Comparison of ENCODE assay signal across 10 cellular contexts in the genomic region with DNA sequence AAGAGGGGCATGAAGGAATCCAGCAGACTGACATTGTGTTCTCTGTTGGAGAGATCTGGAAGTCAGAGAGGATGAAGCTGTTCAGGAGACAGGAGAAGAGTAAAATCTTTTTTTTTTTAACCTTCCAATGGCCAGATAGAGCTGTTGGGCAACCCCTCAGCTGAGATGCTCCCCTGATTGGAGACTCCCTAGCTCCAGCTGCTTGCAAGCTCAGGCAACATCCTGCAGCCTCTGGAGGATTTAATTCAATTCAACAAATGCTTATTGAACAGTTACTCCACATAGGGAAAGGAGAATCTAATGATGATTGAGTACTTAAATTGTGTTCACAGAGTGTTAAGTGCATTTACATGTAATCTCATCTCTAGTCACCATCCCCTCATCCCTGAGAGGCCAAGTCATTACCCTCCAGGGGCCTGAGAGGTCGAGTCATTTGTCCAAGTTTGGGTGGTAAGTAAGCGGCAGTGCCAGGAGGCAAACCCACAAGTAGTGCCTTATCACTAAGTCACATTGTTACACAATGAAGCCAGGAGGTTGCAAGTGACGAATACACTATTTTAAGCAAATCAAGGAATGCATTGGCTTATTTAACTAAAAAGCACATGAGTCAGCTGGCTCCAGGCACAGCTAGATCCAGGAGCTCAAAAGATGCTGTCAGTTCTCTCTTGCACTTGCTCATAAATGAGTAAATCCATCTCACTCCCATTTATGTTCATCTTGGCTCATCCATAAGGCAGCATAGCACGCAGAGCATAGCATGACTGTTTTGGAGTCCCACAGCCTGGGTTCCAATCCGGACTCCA.
DNase-seq lines count a peak whose midpoint lies in the region; TF ChIP-seq lines count a peak whose summit lies in the region.
"Had no signal": no experiment of that assay in that cellular context is flagged by ENCODE, and none has a peak within 500 bp of the region (broad histone marks: within the 10 kb centered on the region; RNA-seq: fewer than 3 reads in every experiment).

No MANE protein-coding gene starts in this region.

- peak overlapping the region; percentile 17 for H3K4me3 Mint-ChIP-seq in type B pancreatic cell
- H3K4me3 Mint-ChIP-seq in endothelial cell (ENCODE audit: unreplicated experiment), result no peak overlapping the region
- H3K4me3 Mint-ChIP-seq: activated B cell treated with CpG ODN at 0.5 μM for 24 hours had no signal

- H3K9me3 Mint-ChIP-seq in type B pancreatic cell (no peaks in the 10 kb centered on the region), endothelial cell (ENCODE audit: unreplicated experiment) (no peaks in the 10 kb centered on the region)
- H3K9me3 Mint-ChIP-seq: activated B cell treated with CpG ODN at 0.5 μM for 24 hours had no signal

- H3K36me3 Mint-ChIP-seq in type B pancreatic cell (no peaks in the 10 kb centered on the region), endothelial cell (ENCODE audit: low read depth, unreplicated experiment) (peaks cover 4% of the 10 kb centered on the region)

- in situ Hi-C loops in astrocyte of the spinal cord (cut with HindIII; ENCODE audit: low sequenced_read_pairs), result no loop called here

- no peak for TF ChIP-seq CTCF in astrocyte of the spinal cord (IDR thresholded peaks at IDR 0.05; ENCODE audit: low read depth, low read length)
- TF ChIP-seq CTCF in kidney epithelial cell (IDR thresholded peaks at IDR 0.05; ENCODE audit: insufficient read depth, low read length, poor library complexity, severe bottlenecking), result no peak
- no peak for TF ChIP-seq CTCF in type B pancreatic cell (conservative IDR thresholded peaks at IDR 0.05)
- no peak for TF ChIP-seq CTCF in endothelial cell (IDR thresholded peaks at IDR 0.05; ENCODE audit: unreplicated experiment)

- H3K36me3 ChIP-seq in kidney epithelial cell (ENCODE audit: control insufficient read depth, insufficient read depth, low read length), result no peaks in the 10 kb centered on the region
- H3K36me3 ChIP-seq: BLaER1 had no signal

- DNase-seq in NCI-H526 treated with DMSO at 0.1 percent for 48 hours (lab: John Stamatoyannopoulos, UW) (peak; percentile 18), NCI-H526 (lab: John Stamatoyannopoulos, UW) (no peak), astrocyte of the spinal cord (ENCODE audit: low read depth, low spot score) (peak; percentile 95), kidney epithelial cell (ENCODE audit: low read depth) (peak; percentile 92), type B pancreatic cell (ENCODE audit: extremely low spot score, unreplicated experiment) (no peak), DMS79 (lab: John Stamatoyannopoulos, UW) (no peak), endothelial cell (ENCODE audit: low spot score) (no peak)
- no peak for DNase-seq in stimulated activated CD4-positive, alpha-beta T cell treated with anti-CD3 and anti-CD28 coated beads, Interleukin-2, amount 100 ng/mL, for 48 hours
- DNase-seq: activated B cell treated with CpG ODN at 0.5 μM for 24 hours had no signal

- H3K27me3 Mint-ChIP-seq in type B pancreatic cell, result no peaks in the 10 kb centered on the region
- H3K27me3 Mint-ChIP-seq in endothelial cell (ENCODE audit: unreplicated experiment), result peaks cover 2% of the 10 kb centered on the region
- H3K27me3 Mint-ChIP-seq: activated B cell treated with CpG ODN at 0.5 μM for 24 hours had no signal

- H3K4me3 ChIP-seq in astrocyte of the spinal cord (ENCODE audit: low read depth, low read length), result no peak overlapping the region
- no peak overlapping the region for H3K4me3 ChIP-seq in kidney epithelial cell (ENCODE audit: low read depth, low read length)
- H3K4me3 ChIP-seq: BLaER1 had no signal

- H3K27ac Mint-ChIP-seq in type B pancreatic cell, result peak overlapping the region; percentile 8
- no peak overlapping the region for H3K27ac Mint-ChIP-seq in endothelial cell (ENCODE audit: unreplicated experiment)
- H3K27ac Mint-ChIP-seq: activated B cell treated with CpG ODN at 0.5 μM for 24 hours had no signal

- H3K4me1 Mint-ChIP-seq in type B pancreatic cell (ENCODE audit: unreplicated experiment), result peaks cover 55% of the 10 kb centered on the region
- peaks cover 6% of the 10 kb centered on the region for H3K4me1 Mint-ChIP-seq in endothelial cell (ENCODE audit: unreplicated experiment)
- H3K4me1 Mint-ChIP-seq: activated B cell treated with CpG ODN at 0.5 μM for 24 hours had no signal

- H3K27me3 ChIP-seq in kidney epithelial cell (ENCODE audit: control insufficient read depth, insufficient read depth, low read length), result no peaks in the 10 kb centered on the region
- H3K27me3 ChIP-seq: BLaER1 had no signal

Comparison
In these comparisons a context has a peak if more than half of its experiments do, and no peak if none do; other contexts are left out.
1. DNase-seq: peak in NCI-H526 treated with DMSO at 0.1 percent for 48 hours (single experiment), astrocyte of the spinal cord (single experiment) and kidney epithelial cell (single experiment); none in NCI-H526 (0 of 2), type B pancreatic cell (single experiment), DMS79 (single experiment), stimulated activated CD4-positive, alpha-beta T cell treated with anti-CD3 and anti-CD28 coated beads, Interleukin-2, amount 100 ng/mL, for 48 hours (0 of 2) and endothelial cell (single experiment).